10 cellular contexts compared by ENCODE assay signal in the genomic region with DNA sequence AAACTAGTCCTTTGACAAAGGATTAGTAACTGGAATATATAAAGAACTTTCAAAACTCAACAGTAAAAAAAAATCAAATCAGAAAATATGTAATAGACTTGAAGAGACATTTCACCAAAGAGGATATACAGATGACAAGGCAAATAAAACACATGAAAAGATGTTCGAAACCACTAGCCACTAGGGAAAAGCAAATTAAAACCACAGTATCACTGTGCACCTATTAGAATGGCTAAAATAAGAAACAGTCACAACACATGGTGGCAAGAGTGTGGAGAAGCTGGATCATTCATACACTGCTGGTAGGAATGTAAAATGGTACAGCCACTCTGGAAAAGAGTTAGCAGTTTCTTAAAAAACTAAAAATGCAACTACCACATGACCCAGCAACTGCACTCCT. TPM values are rescaled to one million over a fixed set of nuclear protein-coding genes. Genes with fewer than 3 reads are reported as not detected.
DNase-seq lines count a peak whose midpoint lies in the region; ATAC-seq and TF ChIP-seq lines count a peak whose summit lies in the region.
"Had no signal": no experiment of that assay in that cellular context is flagged by ENCODE, and none has a peak within 500 bp of the region (broad histone marks: within the 10 kb centered on the region; RNA-seq: fewer than 3 reads in every experiment).

No MANE protein-coding gene starts in this region.

- 0 out of 2 replicates have a peak overlapping the region, but pooled peaks have one; percentile 18 for H3K4me2 ChIP-seq in MM.1S (ENCODE audit: low read depth, low read length)

- intact Hi-C loops in ovary (cut with DNase I): no loop called here

- H3K79me2 ChIP-seq in MM.1S (ENCODE audit: low read length): peaks cover 73% of the 10 kb centered on the region

- 0 out of 2 replicates have a peak, but pooled peaks cover 3% of the 10 kb centered on the region for H3K4me1 ChIP-seq in MM.1S (ENCODE audit: low read length)
- peaks cover 2% of the 10 kb centered on the region for H3K4me1 ChIP-seq in ovary (ENCODE audit: insufficient read depth)

- H3K9me2 ChIP-seq in MM.1S (replicated peaks; ENCODE audit: insufficient read depth, low read length): no peaks in the 10 kb centered on the region

- H3K36me3 Mint-ChIP-seq in stimulated activated naive CD8-positive, alpha-beta T cell treated with anti-CD3 and anti-CD28 coated beads, Interleukin-15, Interleukin-2, amounts not matched to agents 100 ng/mL and 50 ng/mL, for 24 hours (ENCODE audit: low read depth): peaks cover 37% of the 10 kb centered on the region
- peaks cover 21% of the 10 kb centered on the region for H3K36me3 Mint-ChIP-seq in type B pancreatic cell

- TF ChIP-seq POLR2A in ovary (IDR thresholded peaks at IDR 0.05): no peak

- H3K27me3 Mint-ChIP-seq in stimulated activated naive CD8-positive, alpha-beta T cell treated with anti-CD3 and anti-CD28 coated beads, Interleukin-15, Interleukin-2, amounts not matched to agents 100 ng/mL and 50 ng/mL, for 24 hours: no peaks in the 10 kb centered on the region
- no peaks in the 10 kb centered on the region for H3K27me3 Mint-ChIP-seq in type B pancreatic cell

- H4K20me1 ChIP-seq in MM.1S (ENCODE audit: insufficient read depth, low read length): no peaks in the 10 kb centered on the region

- H3K36me3 ChIP-seq in MM.1S (replicated peaks; ENCODE audit: insufficient read depth, low read length) (no peaks in the 10 kb centered on the region), brain microvascular endothelial cell (replicated peaks) (no peaks in the 10 kb centered on the region), ovary (no peaks in the 10 kb centered on the region)

- in situ Hi-C loops in brain microvascular endothelial cell (cut with HindIII; ENCODE audit: low pct_ligation_motif_present, low sequenced_read_pairs): no loop called here

- H3K9me3 ChIP-seq in MM.1S (replicated peaks; ENCODE audit: insufficient read depth, low read length): no peaks in the 10 kb centered on the region
- H3K9me3 ChIP-seq in ovary: no peaks in the 10 kb centered on the region

- peaks cover 92% of the 10 kb centered on the region for H3K4me1 Mint-ChIP-seq in stimulated activated naive CD8-positive, alpha-beta T cell treated with anti-CD3 and anti-CD28 coated beads, Interleukin-15, Interleukin-2, amounts not matched to agents 100 ng/mL and 50 ng/mL, for 24 hours (ENCODE audit: low read depth)
- H3K4me1 Mint-ChIP-seq in type B pancreatic cell (ENCODE audit: unreplicated experiment): peaks cover 24% of the 10 kb centered on the region

- H3K9me3 Mint-ChIP-seq in stimulated activated naive CD8-positive, alpha-beta T cell treated with anti-CD3 and anti-CD28 coated beads, Interleukin-15, Interleukin-2, amounts not matched to agents 100 ng/mL and 50 ng/mL, for 24 hours: no peaks in the 10 kb centered on the region
- peaks cover 5% of the 10 kb centered on the region for H3K9me3 Mint-ChIP-seq in type B pancreatic cell

- no peak overlapping the region for H3K27ac ChIP-seq in MM.1S (ENCODE audit: low read length)
- no peak overlapping the region for H3K27ac ChIP-seq in brain microvascular endothelial cell
- H3K27ac ChIP-seq in ovary: no peak overlapping the region

- ATAC-seq in stimulated activated naive CD8-positive, alpha-beta T cell treated with anti-CD3 and anti-CD28 coated beads, Interleukin-15, Interleukin-2, amounts not matched to agents 100 U/mL and 50 U/mL, for 24 hours: no peak

- peak overlapping the region; percentile 50 for H3K27ac Mint-ChIP-seq in stimulated activated naive CD8-positive, alpha-beta T cell treated with anti-CD3 and anti-CD28 coated beads, Interleukin-15, Interleukin-2, amounts not matched to agents 100 ng/mL and 50 ng/mL, for 24 hours
- peak overlapping the region; percentile 23 for H3K27ac Mint-ChIP-seq in type B pancreatic cell

- peaks cover 7% of the 10 kb centered on the region for H3F3A ChIP-seq in MM.1S (ENCODE audit: insufficient read depth, low read length)

- 91 to 97% (median 92%) methylated on average over 1 of the region's 1 CpG for WGBS in ovary, 3 donors

- TF ChIP-seq EP300 in ovary (IDR thresholded peaks at IDR 0.05): no peak

- no peak for TF ChIP-seq CTCF in MM.1S (IDR thresholded peaks at IDR 0.05; ENCODE audit: low read length)
- peak; percentile 7 for TF ChIP-seq CTCF in brain microvascular endothelial cell (IDR thresholded peaks at IDR 0.05; ENCODE audit: low read depth, low read length, missing control alignments)
- TF ChIP-seq CTCF in type B pancreatic cell (conservative IDR thresholded peaks at IDR 0.05): no peak
- no peak for TF ChIP-seq CTCF in ovary (IDR thresholded peaks at IDR 0.05)

- no peak overlapping the region for H3K9ac ChIP-seq in MM.1S (ENCODE audit: low read length)

- no peaks in the 10 kb centered on the region for H3K27me3 ChIP-seq in MM.1S (replicated peaks; ENCODE audit: insufficient read depth, low read length)
- H3K27me3 ChIP-seq in brain microvascular endothelial cell (replicated peaks): no peaks in the 10 kb centered on the region
- H3K27me3 ChIP-seq in ovary: no peaks in the 10 kb centered on the region

- no peak for DNase-seq in stimulated activated naive CD8-positive, alpha-beta T cell treated with anti-CD3 and anti-CD28 coated beads, Interleukin-15, Interleukin-2, amounts not matched to agents 100 U/mL and 50 U/mL, for 24 hours
- DNase-seq in MM.1S (peak; percentile 24), brain microvascular endothelial cell (no peak), type B pancreatic cell (ENCODE audit: extremely low spot score, unreplicated experiment) (no peak), NCI-H2171 treated with DMSO at 0.1 percent for 48 hours (lab: John Stamatoyannopoulos, UW) (no peak), ovary (no peak), SIG-M5 (lab: John Stamatoyannopoulos, UW) (no peak)
- DNase-seq: anterior cingulate cortex, NCI-H226 had no signal

- H2AFZ ChIP-seq in MM.1S (ENCODE audit: low read length): no peak overlapping the region

- H3K4me3 ChIP-seq in MM.1S (ENCODE audit: low read length) (no peak overlapping the region), brain microvascular endothelial cell (ENCODE audit: low read depth, low read length) (no peak overlapping the region), ovary (no peak overlapping the region)

- peak overlapping the region; percentile 8 for H3K4me3 Mint-ChIP-seq in stimulated activated naive CD8-positive, alpha-beta T cell treated with anti-CD3 and anti-CD28 coated beads, Interleukin-15, Interleukin-2, amounts not matched to agents 100 ng/mL and 50 ng/mL, for 24 hours
- H3K4me3 Mint-ChIP-seq in type B pancreatic cell: no peak overlapping the region

RNA-seq across cellular contexts. Expression of gene ZBTB2, which starts 14.9 kb away (rescaled TPM):
- total RNA-seq in type B pancreatic cell (ENCODE audit: low replicate concordance) (13.5 and 14.8 TPM in 2 replicates), ovary (10 to 100 TPM in 6 of 7 donors, 1 to 10 TPM in 1; 8.8 to 31.2 (median 18.3) TPM)
- 10 to 100 TPM; 12.1 to 18.3 TPM for polyA plus RNA-seq in ovary
